In the genomic region with DNA sequence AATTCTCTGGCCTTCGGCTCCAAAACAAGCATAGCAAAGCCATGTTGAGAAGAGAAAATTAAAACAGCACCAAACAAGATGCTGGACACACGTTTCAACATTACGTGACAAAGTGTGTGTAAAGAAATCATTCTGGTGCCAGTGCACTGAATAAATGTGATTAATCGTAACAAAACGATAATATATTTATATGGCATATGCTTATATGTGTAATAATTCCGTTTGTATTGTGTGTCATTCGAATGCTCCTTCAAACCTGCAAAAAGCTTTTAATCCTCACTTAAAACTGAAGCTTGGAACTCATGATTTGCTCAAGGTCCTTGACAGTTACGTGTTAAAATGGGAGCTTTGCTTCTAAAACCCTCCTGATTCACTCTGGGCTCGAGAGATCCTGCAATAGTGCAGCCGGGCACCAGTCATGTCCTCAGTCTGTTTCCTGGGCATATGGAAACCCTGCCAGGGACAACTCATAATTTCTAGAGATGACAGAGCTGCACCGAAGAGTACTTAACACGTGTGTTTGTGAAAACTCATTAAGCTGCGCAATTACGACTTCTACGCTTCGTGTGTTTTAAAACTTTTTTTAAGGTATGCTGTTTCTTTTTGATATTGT, we compare ENCODE assay signal across 1 cellular context.
A peak's percentile ranks its signal among the peaks of the same experiment; 100 is the strongest.
TF ChIP-seq lines count a peak whose summit lies in the region.

No MANE protein-coding gene starts in this region.

TF ChIP-seq in K562, 482 proteins besides CTCF, POLR2A, EP300 and RAD21 (continued from another document):
- TF ChIP-seq, protein P1, sequence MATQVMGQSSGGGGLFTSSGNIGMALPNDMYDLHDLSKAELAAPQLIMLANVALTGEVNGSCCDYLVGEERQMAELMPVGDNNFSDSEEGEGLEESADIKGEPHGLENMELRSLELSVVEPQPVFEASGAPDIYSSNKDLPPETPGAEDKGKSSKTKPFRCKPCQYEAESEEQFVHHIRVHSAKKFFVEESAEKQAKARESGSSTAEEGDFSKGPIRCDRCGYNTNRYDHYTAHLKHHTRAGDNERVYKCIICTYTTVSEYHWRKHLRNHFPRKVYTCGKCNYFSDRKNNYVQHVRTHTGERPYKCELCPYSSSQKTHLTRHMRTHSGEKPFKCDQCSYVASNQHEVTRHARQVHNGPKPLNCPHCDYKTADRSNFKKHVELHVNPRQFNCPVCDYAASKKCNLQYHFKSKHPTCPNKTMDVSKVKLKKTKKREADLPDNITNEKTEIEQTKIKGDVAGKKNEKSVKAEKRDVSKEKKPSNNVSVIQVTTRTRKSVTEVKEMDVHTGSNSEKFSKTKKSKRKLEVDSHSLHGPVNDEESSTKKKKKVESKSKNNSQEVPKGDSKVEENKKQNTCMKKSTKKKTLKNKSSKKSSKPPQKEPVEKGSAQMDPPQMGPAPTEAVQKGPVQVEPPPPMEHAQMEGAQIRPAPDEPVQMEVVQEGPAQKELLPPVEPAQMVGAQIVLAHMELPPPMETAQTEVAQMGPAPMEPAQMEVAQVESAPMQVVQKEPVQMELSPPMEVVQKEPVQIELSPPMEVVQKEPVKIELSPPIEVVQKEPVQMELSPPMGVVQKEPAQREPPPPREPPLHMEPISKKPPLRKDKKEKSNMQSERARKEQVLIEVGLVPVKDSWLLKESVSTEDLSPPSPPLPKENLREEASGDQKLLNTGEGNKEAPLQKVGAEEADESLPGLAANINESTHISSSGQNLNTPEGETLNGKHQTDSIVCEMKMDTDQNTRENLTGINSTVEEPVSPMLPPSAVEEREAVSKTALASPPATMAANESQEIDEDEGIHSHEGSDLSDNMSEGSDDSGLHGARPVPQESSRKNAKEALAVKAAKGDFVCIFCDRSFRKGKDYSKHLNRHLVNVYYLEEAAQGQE (CRISPR knock-in tag; IDR thresholded peaks at IDR 0.05; ENCODE audit: low read depth) = no peak
- TF ChIP-seq THRB (CRISPR knock-in tag; conservative IDR thresholded peaks at IDR 0.05) = no peak
- no peak for TF ChIP-seq NRF1 (conservative IDR thresholded peaks at IDR 0.05 in 1 of 2, IDR thresholded peaks at IDR 0.05 in 1 of 2)
- 0 out of 2 replicates have a peak, but pooled peaks have one; percentile 23 for TF ChIP-seq ELF1 (tag; IDR thresholded peaks at IDR 0.05)
- TF ChIP-seq ZNF140 (CRISPR knock-in tag; IDR thresholded peaks at IDR 0.05) = no peak
- TF ChIP-seq ZNF24 (IDR thresholded peaks at IDR 0.05) = 0 out of 2 replicates have a peak, but pooled peaks have one; percentile 21
- no peak for TF ChIP-seq MEF2A (IDR thresholded peaks at IDR 0.05; ENCODE audit: control insufficient read depth, low read depth, low read length)
- no peak for TF ChIP-seq PHB2 (IDR thresholded peaks at IDR 0.05; ENCODE audit: low read depth)
- TF ChIP-seq, protein P2, sequence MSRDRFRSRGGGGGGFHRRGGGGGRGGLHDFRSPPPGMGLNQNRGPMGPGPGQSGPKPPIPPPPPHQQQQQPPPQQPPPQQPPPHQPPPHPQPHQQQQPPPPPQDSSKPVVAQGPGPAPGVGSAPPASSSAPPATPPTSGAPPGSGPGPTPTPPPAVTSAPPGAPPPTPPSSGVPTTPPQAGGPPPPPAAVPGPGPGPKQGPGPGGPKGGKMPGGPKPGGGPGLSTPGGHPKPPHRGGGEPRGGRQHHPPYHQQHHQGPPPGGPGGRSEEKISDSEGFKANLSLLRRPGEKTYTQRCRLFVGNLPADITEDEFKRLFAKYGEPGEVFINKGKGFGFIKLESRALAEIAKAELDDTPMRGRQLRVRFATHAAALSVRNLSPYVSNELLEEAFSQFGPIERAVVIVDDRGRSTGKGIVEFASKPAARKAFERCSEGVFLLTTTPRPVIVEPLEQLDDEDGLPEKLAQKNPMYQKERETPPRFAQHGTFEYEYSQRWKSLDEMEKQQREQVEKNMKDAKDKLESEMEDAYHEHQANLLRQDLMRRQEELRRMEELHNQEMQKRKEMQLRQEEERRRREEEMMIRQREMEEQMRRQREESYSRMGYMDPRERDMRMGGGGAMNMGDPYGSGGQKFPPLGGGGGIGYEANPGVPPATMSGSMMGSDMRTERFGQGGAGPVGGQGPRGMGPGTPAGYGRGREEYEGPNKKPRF (IDR thresholded peaks at IDR 0.05; ENCODE audit: low read depth, low read length) = no peak
- TF ChIP-seq NUFIP1 (IDR thresholded peaks at IDR 0.05; ENCODE audit: partially characterized antibody) = no peak
- no peak for TF ChIP-seq SAFB (IDR thresholded peaks at IDR 0.05; ENCODE audit: borderline replicate concordance, low read depth, low read length)
- no peak for TF ChIP-seq HES1 (IDR thresholded peaks at IDR 0.05; ENCODE audit: low read depth)
